In the genomic region with DNA sequence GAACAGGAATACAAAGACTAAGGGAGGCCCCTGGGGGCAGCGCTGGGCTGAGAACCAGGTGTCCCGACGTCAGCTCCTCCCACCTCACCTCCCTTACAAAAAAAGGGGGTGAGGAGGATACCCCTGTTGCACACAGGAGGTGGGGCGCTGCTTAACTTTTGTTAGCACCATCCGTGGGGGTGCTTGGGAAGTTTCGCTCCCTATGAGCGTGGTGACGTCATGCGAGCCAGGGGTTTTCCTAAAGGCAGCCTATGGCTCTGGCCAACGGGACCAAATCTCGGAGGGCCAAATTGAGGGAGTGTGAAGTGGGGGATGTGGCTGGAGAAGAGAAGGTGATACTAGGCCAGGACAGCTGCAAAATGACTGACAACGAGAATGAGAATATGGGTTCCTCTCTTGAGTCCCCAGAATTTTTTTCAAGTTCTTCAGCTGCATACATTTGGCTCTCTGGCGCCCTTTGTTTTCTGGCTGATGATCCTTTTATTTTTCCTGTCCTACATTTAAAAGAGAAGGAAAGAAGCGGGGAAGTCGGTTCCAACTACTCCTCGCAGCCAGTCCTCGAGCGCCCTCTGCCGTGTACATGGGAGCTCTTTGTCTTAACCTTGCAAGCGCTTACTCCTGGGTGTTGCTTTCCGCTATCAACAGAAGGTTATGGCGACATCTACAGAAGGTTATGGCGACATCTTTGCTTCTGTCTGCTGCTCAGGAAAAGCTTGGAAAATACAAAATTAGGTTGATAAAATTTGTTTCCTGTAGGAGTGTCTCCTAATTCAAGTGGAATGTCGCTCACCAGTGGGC, we compare ENCODE assay signal across 8 cellular contexts. TPM values are rescaled to one million over a fixed set of nuclear protein-coding genes. Genes with fewer than 3 reads are reported as not detected.
DNase-seq lines count a peak whose midpoint lies in the region; ATAC-seq, FAIRE-seq and TF ChIP-seq lines count a peak whose summit lies in the region.

No MANE protein-coding gene starts in this region.

- peak overlapping the region; percentile 45 to 69 for H3K27ac ChIP-seq in A549
- H3K27ac ChIP-seq in right cardiac atrium (ENCODE audit: low read length): no peak overlapping the region

- H3K4me3 ChIP-seq in A549 (no peak overlapping the region), right cardiac atrium (ENCODE audit: low read length) (peak overlapping the region; percentile 44)

- no peaks in the 10 kb centered on the region for H3K27me3 ChIP-seq in right cardiac atrium (ENCODE audit: control insufficient read depth, insufficient read depth)

- TF ChIP-seq CTCF in A549 (IDR thresholded peaks at IDR 0.05): peak; percentile 91

- ATAC-seq in A549 (peak; percentile 96 to 98), GM18502 (IDR thresholded peaks at IDR 0.05; ENCODE audit: poor library complexity, unreplicated experiment) (peak; percentile 79), HG02973 (IDR thresholded peaks at IDR 0.05; ENCODE audit: unreplicated experiment) (peak; percentile 68), right cardiac atrium (peak; percentile 88 to 94)

- CTCF ChIA-PET in A549 (lab: Yijun Ruan, JAX): interaction anchor here (0.7 to 4.1 kb wide), 51 partner anchors 9 to 1559 kb away, joined by 3 to 27 read pairs (median 4); no protein-coding TSS in a partner anchor

- POLR2A ChIA-PET in A549 (lab: Yijun Ruan, JAX): interaction anchor here (0.5 kb wide), 1 partner anchor 1353 kb away, joined by 4 read pairs; no protein-coding TSS in a partner anchor

- no peak for TF ChIP-seq POLR2A in A549 (IDR thresholded peaks at IDR 0.05; ENCODE audit: low read length)

- 41% methylated on average over 24 of the region's 24 CpGs for WGBS in A549 (ENCODE audit: missing lambda C conversion rate)
- WGBS in right cardiac atrium: 15% methylated on average over 24 of the region's 24 CpGs

- DNase-seq in A549 (ENCODE audit: low read depth in 1 of 2, low spot score in 1 of 2): peak; percentile 61 to 93
- peak; percentile 52 for DNase-seq in NCI-H2227 treated with DMSO at 0.1 percent for 48 hours (lab: John Stamatoyannopoulos, UW)
- peak in 56 of 58 donors; percentile 2 to 95 (median 82) for DNase-seq in anterior cingulate cortex (lab: John Stamatoyannopoulos, UW)
- peak; percentile 91 to 96 (median 93) for DNase-seq in right cardiac atrium
- DNase-seq in pulmonary artery endothelial cell (ENCODE audit: low read depth, low spot score): peak; percentile 57
- no peak for DNase-seq in NCI-H187 treated with DMSO at 0.1 percent for 48 hours (lab: John Stamatoyannopoulos, UW)

- peak; percentile 94 to 95 for TF ChIP-seq RAD21 in A549 (conservative IDR thresholded peaks at IDR 0.05 in 1 of 2, IDR thresholded peaks at IDR 0.05 in 1 of 2)

- intact Hi-C loops in right cardiac atrium (cut with DNase I): loop anchor here in 3 of 4 donors (10.0 kb wide), 3 partner anchors 84 to 1326 kb away; no protein-coding TSS in a partner anchor

- peak overlapping the region; percentile 58 for H3K4me2 ChIP-seq in A549

- H3K4me1 ChIP-seq in A549 (peaks cover 28% of the 10 kb centered on the region), right cardiac atrium (ENCODE audit: control insufficient read depth, insufficient read depth, low read length) (peaks cover 3% of the 10 kb centered on the region)

- H3K9me3 ChIP-seq in A549 (no peaks in the 10 kb centered on the region), right cardiac atrium (ENCODE audit: control insufficient read depth, low read length) (no peaks in the 10 kb centered on the region)

- TF ChIP-seq EP300 in A549 (IDR thresholded peaks at IDR 0.05): no peak

- FAIRE-seq in A549 (lab: Jason Lieb, UNC): peak; percentile 36

TF ChIP-seq in A549, 52 proteins besides CTCF, POLR2A, EP300 and RAD21:
- TF ChIP-seq CEBPB (IDR thresholded peaks at IDR 0.05) (peak; percentile 43 to 75; a peak in 2 of 4 replicates), REST (IDR thresholded peaks at IDR 0.05) (no peak), SMC3 (IDR thresholded peaks at IDR 0.05) (peak; percentile 91), MAX (IDR thresholded peaks at IDR 0.05) (0 out of 2 replicates have a peak, but pooled peaks have one; percentile 15)

RNA-seq across cellular contexts. Expression of gene ZC3H11B, which starts 48.0 kb away (rescaled TPM):
- polyA plus RNA-seq in A549 (2011; rRNA removed) (0.09 TPM in 2 replicates), A549 (2017; fragmentation: RNase III; extraction: RNeasy Plus Mini Kit Qiagen cat#74134 plus additional on column Dnase treatment) (0.04 to 0.05 TPM (median 0.05 TPM) in 3 replicates), right cardiac atrium (not detected)
- not detected in 2 replicates for polyA plus RNA-seq in A549 (2012; cell fraction: cytosol; rRNA removed)
- polyA plus RNA-seq in A549 (2012; cell fraction: nucleus; rRNA removed): 0.02 TPM in 1 of 2 replicates, not detected in the other
- polyA minus RNA-seq in A549 (2011; rRNA and poly(A)+ RNA removed): 0.21 TPM in 1 of 2 replicates, not detected in the other
- total RNA-seq in right cardiac atrium (not detected), pulmonary artery endothelial cell (not detected in 2 replicates)
